29 cellular contexts compared by ENCODE assay signal in the genomic region with DNA sequence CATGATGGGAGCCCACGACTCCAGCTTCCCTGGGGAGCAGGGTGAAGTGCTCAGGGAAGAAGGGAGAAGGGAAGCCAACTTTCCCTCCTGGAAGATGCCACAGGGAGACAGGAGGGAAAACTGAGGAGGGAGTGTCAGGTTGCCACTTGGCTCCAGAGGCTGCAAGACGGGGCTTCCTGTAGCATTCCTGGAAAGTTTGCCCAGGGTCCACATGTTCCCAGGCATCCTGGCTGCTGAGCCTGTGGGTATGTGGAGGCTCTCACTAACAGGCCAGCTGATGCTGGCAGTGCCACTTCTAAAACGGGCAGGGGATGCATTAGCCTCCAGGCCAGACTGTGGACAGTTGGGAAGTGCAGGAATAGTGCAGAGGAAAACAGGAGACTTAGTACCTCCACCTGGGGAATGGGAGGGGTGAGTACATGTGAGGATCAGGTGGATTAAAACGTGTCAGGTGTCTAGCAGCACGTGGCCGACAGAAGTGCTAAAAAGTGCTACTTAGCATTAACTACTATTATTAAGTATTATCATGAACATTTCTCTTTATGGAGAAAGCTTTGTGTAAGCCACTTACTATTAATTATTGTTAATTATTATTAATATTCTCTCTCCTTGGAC. TPM values are rescaled to one million over a fixed set of nuclear protein-coding genes. Genes with fewer than 3 reads are reported as not detected.
"Had no signal": no experiment of that assay in that cellular context is flagged by ENCODE, and none has a peak within 500 bp of the region (broad histone marks: within the 10 kb centered on the region; RNA-seq: fewer than 3 reads in every experiment).

No MANE protein-coding gene starts in this region.

- H3K4me3 ChIP-seq: esophagus squamous epithelium, gastroesophageal sphincter, hepatocyte, lung, psoas muscle, skin epidermis, thoracic aorta, transverse colon had no signal

- H3K4me3 Mint-ChIP-seq: dendritic cell treated with granulocyte-macrophage colony-stimulating factor and Interleukin-4, amounts not matched to agents 40 ng/mL and 50 ng/mL, for 4 days; effector memory CD8-positive, alpha-beta T cell; naive thymus-derived CD8-positive, alpha-beta T cell; stimulated activated naive B cell treated with anti-CD40 and anti-IgM and Interleukin-4, amounts not matched to agents 10 μg/mL and 1 μg/mL and 100 μg/mL, for 72 hours; stimulated activated naive CD8-positive, alpha-beta T cell treated with anti-CD3 and anti-CD28 coated beads, Interleukin-15, amount 100 ng/mL, for 72 hours had no signal

- H3K4me1 ChIP-seq: esophagus squamous epithelium, parathyroid adenoma, psoas muscle had no signal

- H3K9me3 ChIP-seq: esophagus squamous epithelium, psoas muscle, thoracic aorta, transverse colon had no signal

- H3K27me3 ChIP-seq: gastroesophageal sphincter, hepatocyte, transverse colon had no signal

- ATAC-seq: effector memory CD8-positive, alpha-beta T cell; gastroesophageal sphincter; left ventricle myocardium superior; naive thymus-derived CD8-positive, alpha-beta T cell; psoas muscle; sciatic nerve; stimulated activated naive B cell treated with anti-CD40 and anti-IgM and Interleukin-4, amounts not matched to agents 10 μg/mL and 1 μg/mL and 100 μg/mL, for 72 hours; stimulated activated naive CD8-positive, alpha-beta T cell treated with anti-CD3 and anti-CD28 coated beads, Interleukin-15, amount 100 ng/mL, for 72 hours had no signal

- H3K36me3 ChIP-seq: esophagus squamous epithelium, gastroesophageal sphincter, thoracic aorta, transverse colon had no signal

- H3K36me3 Mint-ChIP-seq: naive thymus-derived CD8-positive, alpha-beta T cell had no signal

- DNase-seq: cerebellar nuclear complex; effector memory CD8-positive, alpha-beta T cell; esophagus squamous epithelium; foreskin fibroblast; left ventricle myocardium superior; mesendoderm; naive thymus-derived CD8-positive, alpha-beta T cell; occipital lobe; psoas muscle; retina; stimulated activated CD4-positive, alpha-beta T cell treated with anti-CD3 and anti-CD28 coated beads, Interleukin-2, amount 100 ng/mL, for 24 hours; stimulated activated CD4-positive, alpha-beta T cell treated with anti-CD3 and anti-CD28 coated beads, Interleukin-4, amount 100 ng/mL, for 4 hours; stimulated activated naive B cell treated with anti-CD40 and anti-IgM and Interleukin-4, amounts not matched to agents 10 μg/mL and 1 μg/mL and 100 μg/mL, for 72 hours; stimulated activated naive CD8-positive, alpha-beta T cell treated with anti-CD3 and anti-CD28 coated beads, Interleukin-15, amount 100 ng/mL, for 72 hours; substantia nigra; transverse colon had no signal

- H3K4me1 Mint-ChIP-seq: naive thymus-derived CD8-positive, alpha-beta T cell; stimulated activated naive B cell treated with anti-CD40 and anti-IgM and Interleukin-4, amounts not matched to agents 10 μg/mL and 1 μg/mL and 100 μg/mL, for 72 hours; stimulated activated naive CD8-positive, alpha-beta T cell treated with anti-CD3 and anti-CD28 coated beads, Interleukin-15, amount 100 ng/mL, for 72 hours had no signal

- H3K27ac ChIP-seq: esophagus squamous epithelium, gastroesophageal sphincter, parathyroid adenoma, psoas muscle, skin epidermis, thoracic aorta, transverse colon had no signal

- H3K27ac Mint-ChIP-seq: dendritic cell treated with granulocyte-macrophage colony-stimulating factor and Interleukin-4, amounts not matched to agents 40 ng/mL and 50 ng/mL, for 4 days; naive thymus-derived CD8-positive, alpha-beta T cell; stimulated activated naive B cell treated with anti-CD40 and anti-IgM and Interleukin-4, amounts not matched to agents 10 μg/mL and 1 μg/mL and 100 μg/mL, for 72 hours; stimulated activated naive CD8-positive, alpha-beta T cell treated with anti-CD3 and anti-CD28 coated beads, Interleukin-15, amount 100 ng/mL, for 72 hours had no signal

RNA-seq across cellular contexts. Expression of a gene that starts 33.2 kb away (rescaled TPM):
- total RNA-seq: epithelial cell of proximal tubule; esophagus squamous epithelium; gastroesophageal sphincter; hepatocyte; kidney epithelial cell; left colon; left ventricle myocardium superior; lung; mononuclear cell; naive thymus-derived CD8-positive, alpha-beta T cell; occipital lobe; psoas muscle; sciatic nerve; thoracic aorta; transverse colon; ureter had no signal
- polyA plus RNA-seq: hepatocyte; lung; naive thymus-derived CD8-positive, alpha-beta T cell; psoas muscle had no signal
